ENCODE assay signal across 11 cellular contexts in the genomic region with DNA sequence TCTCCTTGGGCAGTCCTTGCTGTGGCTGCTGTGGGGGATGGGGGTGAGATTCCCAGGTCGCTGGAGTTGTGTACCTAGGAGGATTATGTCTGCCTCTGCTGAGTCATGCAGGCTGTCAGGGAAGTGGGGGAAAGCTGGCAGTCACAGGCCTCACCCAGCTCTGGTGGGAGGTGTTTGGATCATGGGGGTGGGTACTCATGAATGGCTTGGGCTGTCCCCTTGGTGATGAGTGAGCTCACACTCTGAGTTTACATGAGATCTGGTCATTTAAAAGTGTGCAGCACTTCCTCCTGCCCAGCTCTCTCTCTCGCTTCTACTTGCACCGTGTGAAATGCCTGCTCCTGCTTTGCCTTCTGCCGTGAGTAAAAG. TPM values are rescaled to one million over a fixed set of nuclear protein-coding genes. Genes with fewer than 3 reads are reported as not detected.
DNase-seq lines count a peak whose midpoint lies in the region; ATAC-seq, FAIRE-seq and TF ChIP-seq lines count a peak whose summit lies in the region.
"Had no signal": no experiment of that assay in that cellular context is flagged by ENCODE, and none has a peak within 500 bp of the region (broad histone marks: within the 10 kb centered on the region; RNA-seq: fewer than 3 reads in every experiment).

No MANE protein-coding gene starts in this region.

- no peaks in the 10 kb centered on the region for H3K27me3 ChIP-seq in pancreas

- TF ChIP-seq CTCF in pancreas (IDR thresholded peaks at IDR 0.05) (no peak), endothelial cell (IDR thresholded peaks at IDR 0.05; ENCODE audit: unreplicated experiment) (no peak)

- H3K36me3 Mint-ChIP-seq in endothelial cell (ENCODE audit: low read depth, unreplicated experiment), result peaks cover 5% of the 10 kb centered on the region

- DNase-seq in ELF-1 (ENCODE audit: low read depth, low spot score) (peak; percentile 88), RPMI7951 (ENCODE audit: low read depth) (peak; percentile 58), pancreas (peak in 4 of 6 donors; percentile 27 to 57 (median 34)), midbrain (lab: John Stamatoyannopoulos, UW) (no peak), endothelial cell (ENCODE audit: low spot score) (no peak), hepatic stellate cell (ENCODE audit: low spot score) (no peak), HuH-7.5 (ENCODE audit: low spot score) (no peak)
- DNase-seq: activated CD4-positive, alpha-beta T cell treated with anti-CD3 and anti-CD28 coated beads for 1 hour; central memory CD4-positive, alpha-beta T cell had no signal

- no peaks in the 10 kb centered on the region for H3K36me3 ChIP-seq in pancreas

- peaks cover 6% of the 10 kb centered on the region for H3K4me1 Mint-ChIP-seq in endothelial cell (ENCODE audit: unreplicated experiment)
- H3K4me1 Mint-ChIP-seq: memory B cell had no signal

- ATAC-seq in esophagus mucosa, result peak; percentile 98
- ATAC-seq in pancreas, result peak; percentile 43 to 93 (median 84)

- H3K9me3 Mint-ChIP-seq in endothelial cell (ENCODE audit: unreplicated experiment), result no peaks in the 10 kb centered on the region

- intact Hi-C loops in pancreas (cut with DNase I), result no loop called here

- no peak overlapping the region for H3K27ac Mint-ChIP-seq in endothelial cell (ENCODE audit: unreplicated experiment)
- H3K27ac Mint-ChIP-seq: memory B cell had no signal

- WGBS in pancreas, 2 donors, result 51 to 54% methylated on average over 4 of the region's 4 CpGs

- H3K4me3 Mint-ChIP-seq in endothelial cell (ENCODE audit: unreplicated experiment), result no peak overlapping the region
- H3K4me3 Mint-ChIP-seq: memory B cell had no signal

- H3K27ac ChIP-seq in pancreas, result peak overlapping the region in 2 of 4 donors; percentile 66 to 69

- H3K9me3 ChIP-seq in pancreas, result no peaks in the 10 kb centered on the region

- H3K27me3 Mint-ChIP-seq in endothelial cell (ENCODE audit: unreplicated experiment), result no peaks in the 10 kb centered on the region

- no peak for FAIRE-seq in pancreas (lab: Jason Lieb, UNC)

- no peak overlapping the region for H3K4me3 ChIP-seq in pancreas

- H3K4me1 ChIP-seq in pancreas, result no peaks in the 10 kb centered on the region

RNA-seq across cellular contexts. Expression of a gene that starts 24.6 kb away (rescaled TPM):
- 13.6 and 21.7 TPM in 2 replicates for total RNA-seq in RPMI7951 (2014; rRNA removed; shearing (Covaris generic))
- 6.4 TPM for total RNA-seq in esophagus mucosa
- total RNA-seq in pancreas, result 10 to 100 TPM in 3 of 6 donors, 1 to 10 TPM in 3; 6.3 to 32.9 (median 10.7) TPM
- 10 to 100 TPM; 30.6 to 50.5 TPM for polyA plus RNA-seq in pancreas
- total RNA-seq in endothelial cell (ENCODE audit: unreplicated experiment), result 0.67 TPM

Comparison
In these comparisons a context has a peak if more than half of its experiments do, and no peak if none do; other contexts are left out.
1. DNase-seq: peak in ELF-1 (single experiment), RPMI7951 (single experiment) and pancreas (4 of 6); none in midbrain (single experiment), endothelial cell (single experiment), hepatic stellate cell (single experiment) and HuH-7.5 (single experiment).